ENCODE assay signal across 9 cellular contexts in the genomic region with DNA sequence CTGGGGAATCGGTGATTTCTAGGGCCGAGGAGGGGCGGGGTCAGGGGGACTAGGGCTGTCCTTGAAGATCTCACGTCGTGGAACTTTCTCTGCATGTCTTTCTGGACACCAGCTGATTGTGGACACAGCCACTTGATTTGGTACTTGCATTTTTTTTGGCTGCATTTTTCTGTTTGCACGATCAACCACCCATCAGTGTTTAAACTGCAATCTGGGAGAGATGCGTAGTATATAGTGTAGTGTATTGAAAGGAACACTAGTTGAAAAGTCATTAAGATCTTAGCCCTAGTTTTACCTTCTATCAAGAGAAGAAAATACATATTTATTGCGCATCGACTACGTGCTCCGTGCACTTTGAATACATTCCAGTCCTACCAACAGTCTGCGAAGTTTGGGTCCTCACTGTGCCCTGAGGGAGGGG. TPM values are rescaled to one million over a fixed set of nuclear protein-coding genes. Genes with fewer than 3 reads are reported as not detected.
DNase-seq lines count a peak whose midpoint lies in the region; ATAC-seq, FAIRE-seq and TF ChIP-seq lines count a peak whose summit lies in the region.
"Had no signal": no experiment of that assay in that cellular context is flagged by ENCODE, and none has a peak within 500 bp of the region (broad histone marks: within the 10 kb centered on the region; RNA-seq: fewer than 3 reads in every experiment).

No MANE protein-coding gene starts in this region.

- TF ChIP-seq CTCF in left ventricle myocardium inferior (IDR thresholded peaks at IDR 0.05; ENCODE audit: borderline replicate concordance) (no peak), spleen (IDR thresholded peaks at IDR 0.05 in 8 of 11, conservative IDR thresholded peaks at IDR 0.05 in 3 of 11) (no peak)

- FAIRE-seq in GM12892 (lab: Jason Lieb, UNC) = no peak
- FAIRE-seq: colon had no signal

- no peaks in the 10 kb centered on the region for H3K27me3 ChIP-seq in left ventricle myocardium inferior (ENCODE audit: low read depth)
- no peaks in the 10 kb centered on the region for H3K27me3 ChIP-seq in spleen (replicated peaks in 1 of 7)

- DNase-seq in NCI-H1694 (lab: John Stamatoyannopoulos, UW) (peak; percentile 47), NCI-H1694 treated with DMSO at 0.1 percent for 48 hours (lab: John Stamatoyannopoulos, UW) (no peak), left ventricle myocardium inferior (peak; percentile 83), spleen (no peak), GDM1 (lab: John Stamatoyannopoulos, UW) (no peak), GM12892 (ENCODE audit: insufficient read length) (no peak)
- peak; percentile 44 for DNase-seq in activated CD8-positive, alpha-beta memory T cell treated with anti-CD3 and anti-CD28 coated beads, Interleukin-2, amount 50 U/mL, for 24 hours (ENCODE audit: extremely low read depth)

- H3K4me1 ChIP-seq in left ventricle myocardium inferior (peaks cover 61% of the 10 kb centered on the region), spleen (peaks cover 24 to 68% (median 52%) of the 10 kb centered on the region in 6 donors)

- H3K4me3 ChIP-seq in left ventricle myocardium inferior = peak overlapping the region; percentile 73
- H3K4me3 ChIP-seq in spleen = peak overlapping the region; percentile 69 to 92 (median 82)

- intact Hi-C loops in left ventricle myocardium inferior (cut with micrococcal nuclease) (no loop called here), spleen (cut with DNase I; ENCODE audit: low total_unique reads) (no loop called here)

- no peak for TF ChIP-seq POLR2A in spleen (IDR thresholded peaks at IDR 0.05)
- TF ChIP-seq POLR2A in GM12892 (IDR thresholded peaks at IDR 0.05; ENCODE audit: low read depth, low read length) = no peak

- H3K36me3 ChIP-seq in left ventricle myocardium inferior = peaks cover 4% of the 10 kb centered on the region
- no peaks in the 10 kb centered on the region for H3K36me3 ChIP-seq in spleen

- WGBS in spleen, 5 donors = 0 to 2% (median 1%) methylated on average over 12 of the region's 12 CpGs

- ATAC-seq in HG02623 (IDR thresholded peaks at IDR 0.05; ENCODE audit: unreplicated experiment) = no peak

- H3K27ac ChIP-seq in left ventricle myocardium inferior (replicated peaks) (peak overlapping the region; percentile 95), spleen (peak overlapping the region; percentile 95 to 99 (median 96))

- H3K9me3 ChIP-seq in left ventricle myocardium inferior (replicated peaks) (peaks cover 4% of the 10 kb centered on the region), spleen (peaks cover 0 to 5% (median 4%) of the 10 kb centered on the region in 8 donors)

RNA-seq across cellular contexts. Expression of a gene that starts 0.7 kb away (rescaled TPM):
- total RNA-seq in left ventricle myocardium inferior (64.3 TPM), spleen (10 to 100 TPM; 11.3 to 47.5 (median 37.1) TPM)
- 1 to 10 TPM; 7.4 to 9.1 (median 7.5) TPM for polyA plus RNA-seq in spleen
- polyA plus RNA-seq in GM12892 (2012; ENCODE audit: missing spikeins) = 58.9 TPM

RNA-seq across cellular contexts. Expression of a gene that starts 24.6 kb away (rescaled TPM):
- 0.05 TPM for total RNA-seq in left ventricle myocardium inferior
- 1 to 10 TPM in 5 of 7 donors, under 1 TPM in 1, not detected in 1; 0.77 to 3.4 (median 1.4) TPM for total RNA-seq in spleen
- under 1 TPM; 0.02 to 0.83 (median 0.04) TPM for polyA plus RNA-seq in spleen
- polyA plus RNA-seq in GM12892 (2012; ENCODE audit: missing spikeins) = 0.57 TPM

RNA-seq across cellular contexts. Expression of a gene that starts 40.6 kb away (rescaled TPM):
- total RNA-seq in left ventricle myocardium inferior = 11.2 TPM
- total RNA-seq in spleen = 1 to 10 TPM in 4 of 7 donors, under 1 TPM in 3; 0.54 to 2.8 (median 1.1) TPM
- under 1 TPM; 0.20 to 0.26 (median 0.20) TPM for polyA plus RNA-seq in spleen
- 0.93 TPM for polyA plus RNA-seq in GM12892 (2012; ENCODE audit: missing spikeins)

Comparison
In these comparisons a context has a peak if more than half of its experiments do, and no peak if none do; other contexts are left out.
1. DNase-seq: peak in NCI-H1694 (single experiment), activated CD8-positive, alpha-beta memory T cell treated with anti-CD3 and anti-CD28 coated beads, Interleukin-2, amount 50 U/mL, for 24 hours (single experiment) and left ventricle myocardium inferior (single experiment); none in NCI-H1694 treated with DMSO at 0.1 percent for 48 hours (single experiment), spleen (single experiment), GDM1 (single experiment) and GM12892 (single experiment).